In genomic region chr11:128544625-128545024, GRCh38 we compare ENCODE assay signal across 8 cellular contexts. TPM values are rescaled to one million over a fixed set of nuclear protein-coding genes. Genes with fewer than 3 reads are reported as not detected.
DNase-seq lines count a peak whose midpoint lies in the region; ATAC-seq and TF ChIP-seq lines count a peak whose summit lies in the region.

No MANE protein-coding gene starts in this region.

- ATAC-seq in HG03175 (IDR thresholded peaks at IDR 0.05; ENCODE audit: unreplicated experiment): no peak
- ATAC-seq in GM21447 (IDR thresholded peaks at IDR 0.05; ENCODE audit: unreplicated experiment): no peak

- DNase-seq in DMS153 (lab: John Stamatoyannopoulos, UW): peak; percentile 91
- DNase-seq in NCI-H1105 treated with DMSO at 0.1 percent for 48 hours (lab: John Stamatoyannopoulos, UW): peak; percentile 62
- DNase-seq in astrocyte of the spinal cord (ENCODE audit: low read depth, low spot score): peak; percentile 24
- DNase-seq in DMS114 treated with DMSO at 0.1 percent for 48 hours (lab: John Stamatoyannopoulos, UW; ENCODE audit: unreplicated experiment): no peak
- DNase-seq in immature natural killer cell: no peak

- H3K4me3 Mint-ChIP-seq in nephron (peak overlapping the region in 2 of 3 experiments; percentile 4 to 40), immature natural killer cell (peak overlapping the region in 2 of 5 donors; percentile 22 to 23)

- peak overlapping the region; percentile 39 to 79 (median 62) for H3K27ac Mint-ChIP-seq in nephron
- peak overlapping the region in 3 of 6 donors; percentile 2 to 74 (median 32) for H3K27ac Mint-ChIP-seq in immature natural killer cell

- TF ChIP-seq CTCF in astrocyte of the spinal cord (IDR thresholded peaks at IDR 0.05; ENCODE audit: low read depth, low read length) (no peak), nephron (IDR thresholded peaks at IDR 0.05; ENCODE audit: unreplicated experiment in 3 of 3) (no peak)

- H3K4me1 Mint-ChIP-seq in nephron (peaks cover 55% of the 10 kb centered on the region), immature natural killer cell (peaks cover 28 to 30% of the 10 kb centered on the region in 2 donors)

- H3K9me3 Mint-ChIP-seq in nephron (no peaks in the 10 kb centered on the region), immature natural killer cell (no peaks in the 10 kb centered on the region)

- in situ Hi-C loops in astrocyte of the spinal cord (cut with HindIII; ENCODE audit: low sequenced_read_pairs): no loop called here

- peaks cover 5% of the 10 kb centered on the region for H3K36me3 Mint-ChIP-seq in nephron (ENCODE audit: low read depth)
- peaks cover 0 to 4% (median 0%) of the 10 kb centered on the region in 3 donors for H3K36me3 Mint-ChIP-seq in immature natural killer cell

- H3K4me3 ChIP-seq in astrocyte of the spinal cord (ENCODE audit: low read depth, low read length): no peak overlapping the region

- H3K27me3 Mint-ChIP-seq in nephron (ENCODE audit: low read depth) (peaks cover 31% of the 10 kb centered on the region), immature natural killer cell (ENCODE audit: low read depth in 3 of 3) (peaks cover 0 to 9% (median 4%) of the 10 kb centered on the region in 3 donors)

RNA-seq across cellular contexts. Expression of gene ETS1, which starts 42.7 kb away (rescaled TPM):
- 100 to 1,000 TPM; 264 to 329 (median 284) TPM for polyA plus RNA-seq in immature natural killer cell

Comparison
In these comparisons a context has a peak if more than half of its experiments do, and no peak if none do; other contexts are left out.
1. DNase-seq: peak in DMS153 (single experiment), NCI-H1105 treated with DMSO at 0.1 percent for 48 hours (single experiment) and astrocyte of the spinal cord (single experiment); none in DMS114 treated with DMSO at 0.1 percent for 48 hours (single experiment) and immature natural killer cell (0 of 3).